In genomic region chr6:112180095-112180820, GRCh38 we compare ENCODE assay signal across 7 cellular contexts.
DNase-seq lines count a peak whose midpoint lies in the region; ATAC-seq and TF ChIP-seq lines count a peak whose summit lies in the region.

No MANE protein-coding gene starts in this region.

- H3K4me1 ChIP-seq in PC-3 (ENCODE audit: insufficient read depth, low read length): peaks cover 33% of the 10 kb centered on the region
- H3K4me1 ChIP-seq in iPS DF 6.9 (ENCODE audit: control insufficient read depth, insufficient read depth, low read length): no peaks in the 10 kb centered on the region

- DNase-seq in GM06990 (ENCODE audit: extremely low read depth, insufficient read length) (no peak), LHCN-M2 (ENCODE audit: low read depth) (peak; percentile 79), PC-3 (peak; percentile 75), astrocyte of the hippocampus (ENCODE audit: low read depth, low spot score) (peak; percentile 84), iPS DF 6.9 (ENCODE audit: low read depth, low spot score) (peak; percentile 50)
- DNase-seq in stimulated activated CD4-positive, alpha-beta T cell treated with anti-CD3 and anti-CD28 coated beads, Interleukin-2, amount 100 ng/mL, for 24 hours: peak; percentile 5 to 44

- H3K36me3 ChIP-seq in GM06990 (ENCODE audit: control insufficient read depth, insufficient read depth, low read length): no peaks in the 10 kb centered on the region
- H3K36me3 ChIP-seq in PC-3 (ENCODE audit: low read depth, low read length): no peaks in the 10 kb centered on the region
- no peaks in the 10 kb centered on the region for H3K36me3 ChIP-seq in iPS DF 6.9 (ENCODE audit: control insufficient read depth, insufficient read depth, low read length)

- H3K4me3 ChIP-seq in GM06990 (replicated peaks; ENCODE audit: low read depth, low read length) (no peak overlapping the region), PC-3 (ENCODE audit: low read length) (0 out of 2 replicates have a peak overlapping the region, but pooled peaks have one; percentile 23), iPS DF 6.9 (ENCODE audit: low read length) (no peak overlapping the region)

- no CpG with 5 or more reads among the region's 6 CpGs for WGBS in iPS DF 6.9 (ENCODE audit: insufficient coverage, insufficient read length)

- CTCF ChIA-PET in PC-3 (lab: Charles Lee): interaction anchor here (0.5 to 1.3 kb wide), 8 partner anchors 74 to 1679 kb away, joined by 3 to 8 read pairs (median 3); partner anchors contain the start of gene LAMA4

- H2AFZ ChIP-seq in PC-3 (ENCODE audit: low read length): no peak overlapping the region

- H3K79me2 ChIP-seq in PC-3 (ENCODE audit: low read length): no peaks in the 10 kb centered on the region

- H3F3A ChIP-seq in PC-3 (ENCODE audit: low read length, unreplicated experiment): no peaks in the 10 kb centered on the region

- no peaks in the 10 kb centered on the region for H3K9me2 ChIP-seq in PC-3 (replicated peaks; ENCODE audit: low read length)

- H3K27me3 ChIP-seq in GM06990 (replicated peaks; ENCODE audit: control insufficient read depth, insufficient read depth, low read length): no peaks in the 10 kb centered on the region; the same call in 1 of the 2 replicates
- H3K27me3 ChIP-seq in PC-3 (ENCODE audit: low read length): no peaks in the 10 kb centered on the region
- no peaks in the 10 kb centered on the region for H3K27me3 ChIP-seq in iPS DF 6.9 (ENCODE audit: control insufficient read depth, insufficient read depth, low read length)

- no peak overlapping the region for H3K9ac ChIP-seq in PC-3 (ENCODE audit: low read length)

- H3K27ac ChIP-seq in PC-3 (ENCODE audit: low read length): peak overlapping the region; percentile 40
- H3K27ac ChIP-seq in iPS DF 6.9 (ENCODE audit: low read length): no peak overlapping the region

- H3K9me3 ChIP-seq in PC-3 (ENCODE audit: low read length): no peaks in the 10 kb centered on the region
- H3K9me3 ChIP-seq in iPS DF 6.9 (ENCODE audit: control insufficient read depth, insufficient read depth, low read length): no peaks in the 10 kb centered on the region

- peak; percentile 74 for ATAC-seq in GM21737 (IDR thresholded peaks at IDR 0.05; ENCODE audit: unreplicated experiment)
- ATAC-seq in PC-3: peak; percentile 85

- POLR2A ChIA-PET in PC-3 (lab: Charles Lee; ENCODE audit: unreplicated experiment): interaction anchor here (0.5 to 0.6 kb wide), 3 partner anchors 73 to 176 kb away, joined by 3 read pairs; no protein-coding TSS in a partner anchor

- peak overlapping the region; percentile 68 for H3K4me2 ChIP-seq in PC-3 (ENCODE audit: low read length)

- peak; percentile 67 for TF ChIP-seq CTCF in GM06990 (IDR thresholded peaks at IDR 0.05; ENCODE audit: insufficient read depth, low read length, poor library complexity, severe bottlenecking)
- peak; percentile 85 for TF ChIP-seq CTCF in PC-3 (conservative IDR thresholded peaks at IDR 0.05; ENCODE audit: low read depth, low read length)

- no TSS peak for BruUV-seq in PC-3 (replicated peaks; lab: Mats Ljungman, UMichigan)

- intact Hi-C loops in PC-3 (cut with micrococcal nuclease): loop anchor here (1.0 to 5.0 kb wide), 6 partner anchors 24 to 192 kb away; no protein-coding TSS in a partner anchor

- no peaks in the 10 kb centered on the region for H4K20me1 ChIP-seq in PC-3 (ENCODE audit: low read length)
